3 cellular contexts compared by ENCODE assay signal in the genomic region with DNA sequence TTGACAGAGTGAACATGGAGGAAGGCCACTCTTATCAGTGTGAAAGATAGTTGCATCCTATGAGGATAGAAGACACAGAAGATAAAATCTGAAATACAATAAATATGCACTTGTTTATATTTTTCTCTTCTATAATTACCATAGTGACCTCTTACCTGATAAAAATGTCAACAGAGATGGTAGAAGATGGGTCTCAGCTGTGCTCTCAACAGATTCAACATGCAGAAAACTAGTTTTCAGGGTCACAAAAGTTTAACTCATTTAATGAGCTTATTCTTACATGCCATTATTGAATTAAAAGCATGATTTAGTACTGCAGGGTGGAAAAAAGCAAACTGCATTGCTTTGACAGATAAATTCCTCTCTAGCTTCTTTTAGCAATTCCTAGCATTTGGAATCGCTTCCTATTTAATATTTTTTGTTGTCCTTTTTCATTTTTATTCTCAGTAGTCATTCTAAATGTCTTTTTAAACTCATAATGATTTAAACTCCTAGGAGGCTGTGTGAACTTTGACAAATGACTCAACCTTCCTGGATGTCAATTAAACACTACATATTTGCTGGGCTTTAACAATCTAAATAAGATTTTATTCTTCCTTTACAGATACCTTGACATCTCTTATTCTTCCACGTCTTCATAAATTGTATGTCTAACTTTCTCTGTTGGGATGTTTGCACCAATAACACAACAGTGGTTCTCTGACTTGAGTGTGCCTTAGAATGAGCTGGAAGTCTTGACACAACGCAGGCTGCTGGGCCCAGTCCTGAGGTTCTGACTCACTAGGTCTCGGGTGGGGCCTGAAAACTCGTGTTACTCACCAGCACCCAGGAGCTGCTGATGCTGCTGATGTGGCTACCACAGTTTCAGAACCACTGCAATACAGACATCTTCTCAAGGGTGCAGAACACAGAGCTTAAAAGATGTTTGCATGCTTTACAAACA.
TF ChIP-seq lines count a peak whose summit lies in the region.

No MANE protein-coding gene starts in this region.

TF ChIP-seq in A549, 52 proteins besides CTCF, POLR2A, EP300 and RAD21:
- TF ChIP-seq CEBPB (IDR thresholded peaks at IDR 0.05) (no peak), JUN (IDR thresholded peaks at IDR 0.05) (no peak), FOSB (CRISPR knock-in tag; IDR thresholded peaks at IDR 0.05) (no peak)

TF ChIP-seq in endothelial cell of umbilical vein, 7 proteins besides CTCF, POLR2A, EP300 and RAD21:
- TF ChIP-seq POLR2AphosphoS5 (IDR thresholded peaks at IDR 0.05; ENCODE audit: insufficient read depth, low read depth, low read length) (no peak), FOS (IDR thresholded peaks at IDR 0.05; ENCODE audit: borderline replicate concordance, insufficient read depth, low read length) (peak; percentile 23), JUN (IDR thresholded peaks at IDR 0.05; ENCODE audit: borderline replicate concordance, insufficient read depth, insufficient read length, low read depth) (no peak)

TF ChIP-seq in GM23338, 12 proteins besides CTCF, POLR2A, EP300 and RAD21:
- TF ChIP-seq JUNB (IDR thresholded peaks at IDR 0.05; ENCODE audit: unreplicated experiment) (no peak), STAT1 (IDR thresholded peaks at IDR 0.05; ENCODE audit: unreplicated experiment) (no peak), ZNF331 (CRISPR knock-in tag; IDR thresholded peaks at IDR 0.05; ENCODE audit: low read depth) (no peak), NANOG (IDR thresholded peaks at IDR 0.05; ENCODE audit: borderline replicate concordance) (no peak), EZH2phosphoT487 (IDR thresholded peaks at IDR 0.05; ENCODE audit: unreplicated experiment) (no peak), POLR2AphosphoS5 (IDR thresholded peaks at IDR 0.05; ENCODE audit: low read depth) (no peak), CREB1 (CRISPR knock-in tag; IDR thresholded peaks at IDR 0.05; ENCODE audit: low read depth) (no peak), EZH2 (IDR thresholded peaks at IDR 0.05; ENCODE audit: low read depth, unreplicated experiment) (no peak), ZNF114 (CRISPR knock-in tag; IDR thresholded peaks at IDR 0.05) (no peak)
- TF ChIP-seq, protein P1, sequence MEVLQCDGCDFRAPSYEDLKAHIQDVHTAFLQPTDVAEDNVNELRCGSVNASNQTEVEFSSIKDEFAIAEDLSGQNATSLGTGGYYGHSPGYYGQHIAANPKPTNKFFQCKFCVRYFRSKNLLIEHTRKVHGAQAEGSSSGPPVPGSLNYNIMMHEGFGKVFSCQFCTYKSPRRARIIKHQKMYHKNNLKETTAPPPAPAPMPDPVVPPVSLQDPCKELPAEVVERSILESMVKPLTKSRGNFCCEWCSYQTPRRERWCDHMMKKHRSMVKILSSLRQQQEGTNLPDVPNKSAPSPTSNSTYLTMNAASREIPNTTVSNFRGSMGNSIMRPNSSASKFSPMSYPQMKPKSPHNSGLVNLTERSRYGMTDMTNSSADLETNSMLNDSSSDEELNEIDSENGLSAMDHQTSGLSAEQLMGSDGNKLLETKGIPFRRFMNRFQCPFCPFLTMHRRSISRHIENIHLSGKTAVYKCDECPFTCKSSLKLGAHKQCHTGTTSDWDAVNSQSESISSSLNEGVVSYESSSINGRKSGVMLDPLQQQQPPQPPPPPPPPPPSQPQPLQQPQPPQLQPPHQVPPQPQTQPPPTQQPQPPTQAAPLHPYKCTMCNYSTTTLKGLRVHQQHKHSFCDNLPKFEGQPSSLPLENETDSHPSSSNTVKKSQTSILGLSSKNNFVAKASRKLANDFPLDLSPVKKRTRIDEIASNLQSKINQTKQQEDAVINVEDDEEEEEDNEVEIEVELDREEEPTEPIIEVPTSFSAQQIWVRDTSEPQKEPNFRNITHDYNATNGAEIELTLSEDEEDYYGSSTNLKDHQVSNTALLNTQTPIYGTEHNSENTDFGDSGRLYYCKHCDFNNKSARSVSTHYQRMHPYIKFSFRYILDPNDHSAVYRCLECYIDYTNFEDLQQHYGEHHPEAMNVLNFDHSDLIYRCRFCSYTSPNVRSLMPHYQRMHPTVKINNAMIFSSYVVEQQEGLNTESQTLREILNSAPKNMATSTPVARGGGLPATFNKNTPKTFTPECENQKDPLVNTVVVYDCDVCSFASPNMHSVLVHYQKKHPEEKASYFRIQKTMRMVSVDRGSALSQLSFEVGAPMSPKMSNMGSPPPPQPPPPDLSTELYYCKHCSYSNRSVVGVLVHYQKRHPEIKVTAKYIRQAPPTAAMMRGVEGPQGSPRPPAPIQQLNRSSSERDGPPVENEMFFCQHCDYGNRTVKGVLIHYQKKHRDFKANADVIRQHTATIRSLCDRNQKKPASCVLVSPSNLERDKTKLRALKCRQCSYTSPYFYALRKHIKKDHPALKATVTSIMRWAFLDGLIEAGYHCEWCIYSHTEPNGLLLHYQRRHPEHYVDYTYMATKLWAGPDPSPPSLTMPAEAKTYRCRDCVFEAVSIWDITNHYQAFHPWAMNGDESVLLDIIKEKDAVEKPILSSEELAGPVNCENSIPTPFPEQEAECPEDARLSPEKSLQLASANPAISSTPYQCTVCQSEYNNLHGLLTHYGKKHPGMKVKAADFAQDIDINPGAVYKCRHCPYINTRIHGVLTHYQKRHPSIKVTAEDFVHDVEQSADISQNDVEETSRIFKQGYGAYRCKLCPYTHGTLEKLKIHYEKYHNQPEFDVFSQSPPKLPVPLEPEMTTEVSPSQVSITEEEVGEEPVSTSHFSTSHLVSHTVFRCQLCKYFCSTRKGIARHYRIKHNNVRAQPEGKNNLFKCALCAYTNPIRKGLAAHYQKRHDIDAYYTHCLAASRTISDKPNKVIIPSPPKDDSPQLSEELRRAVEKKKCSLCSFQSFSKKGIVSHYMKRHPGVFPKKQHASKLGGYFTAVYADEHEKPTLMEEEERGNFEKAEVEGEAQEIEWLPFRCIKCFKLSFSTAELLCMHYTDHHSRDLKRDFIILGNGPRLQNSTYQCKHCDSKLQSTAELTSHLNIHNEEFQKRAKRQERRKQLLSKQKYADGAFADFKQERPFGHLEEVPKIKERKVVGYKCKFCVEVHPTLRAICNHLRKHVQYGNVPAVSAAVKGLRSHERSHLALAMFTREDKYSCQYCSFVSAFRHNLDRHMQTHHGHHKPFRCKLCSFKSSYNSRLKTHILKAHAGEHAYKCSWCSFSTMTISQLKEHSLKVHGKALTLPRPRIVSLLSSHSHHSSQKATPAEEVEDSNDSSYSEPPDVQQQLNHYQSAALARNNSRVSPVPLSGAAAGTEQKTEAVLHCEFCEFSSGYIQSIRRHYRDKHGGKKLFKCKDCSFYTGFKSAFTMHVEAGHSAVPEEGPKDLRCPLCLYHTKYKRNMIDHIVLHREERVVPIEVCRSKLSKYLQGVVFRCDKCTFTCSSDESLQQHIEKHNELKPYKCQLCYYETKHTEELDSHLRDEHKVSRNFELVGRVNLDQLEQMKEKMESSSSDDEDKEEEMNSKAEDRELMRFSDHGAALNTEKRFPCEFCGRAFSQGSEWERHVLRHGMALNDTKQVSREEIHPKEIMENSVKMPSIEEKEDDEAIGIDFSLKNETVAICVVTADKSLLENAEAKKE (CRISPR knock-in tag; IDR thresholded peaks at IDR 0.05) = no peak
- TF ChIP-seq, protein P2, sequence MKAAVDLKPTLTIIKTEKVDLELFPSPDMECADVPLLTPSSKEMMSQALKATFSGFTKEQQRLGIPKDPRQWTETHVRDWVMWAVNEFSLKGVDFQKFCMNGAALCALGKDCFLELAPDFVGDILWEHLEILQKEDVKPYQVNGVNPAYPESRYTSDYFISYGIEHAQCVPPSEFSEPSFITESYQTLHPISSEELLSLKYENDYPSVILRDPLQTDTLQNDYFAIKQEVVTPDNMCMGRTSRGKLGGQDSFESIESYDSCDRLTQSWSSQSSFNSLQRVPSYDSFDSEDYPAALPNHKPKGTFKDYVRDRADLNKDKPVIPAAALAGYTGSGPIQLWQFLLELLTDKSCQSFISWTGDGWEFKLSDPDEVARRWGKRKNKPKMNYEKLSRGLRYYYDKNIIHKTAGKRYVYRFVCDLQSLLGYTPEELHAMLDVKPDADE (IDR thresholded peaks at IDR 0.05) = no peak
- TF ChIP-seq, protein P3, sequence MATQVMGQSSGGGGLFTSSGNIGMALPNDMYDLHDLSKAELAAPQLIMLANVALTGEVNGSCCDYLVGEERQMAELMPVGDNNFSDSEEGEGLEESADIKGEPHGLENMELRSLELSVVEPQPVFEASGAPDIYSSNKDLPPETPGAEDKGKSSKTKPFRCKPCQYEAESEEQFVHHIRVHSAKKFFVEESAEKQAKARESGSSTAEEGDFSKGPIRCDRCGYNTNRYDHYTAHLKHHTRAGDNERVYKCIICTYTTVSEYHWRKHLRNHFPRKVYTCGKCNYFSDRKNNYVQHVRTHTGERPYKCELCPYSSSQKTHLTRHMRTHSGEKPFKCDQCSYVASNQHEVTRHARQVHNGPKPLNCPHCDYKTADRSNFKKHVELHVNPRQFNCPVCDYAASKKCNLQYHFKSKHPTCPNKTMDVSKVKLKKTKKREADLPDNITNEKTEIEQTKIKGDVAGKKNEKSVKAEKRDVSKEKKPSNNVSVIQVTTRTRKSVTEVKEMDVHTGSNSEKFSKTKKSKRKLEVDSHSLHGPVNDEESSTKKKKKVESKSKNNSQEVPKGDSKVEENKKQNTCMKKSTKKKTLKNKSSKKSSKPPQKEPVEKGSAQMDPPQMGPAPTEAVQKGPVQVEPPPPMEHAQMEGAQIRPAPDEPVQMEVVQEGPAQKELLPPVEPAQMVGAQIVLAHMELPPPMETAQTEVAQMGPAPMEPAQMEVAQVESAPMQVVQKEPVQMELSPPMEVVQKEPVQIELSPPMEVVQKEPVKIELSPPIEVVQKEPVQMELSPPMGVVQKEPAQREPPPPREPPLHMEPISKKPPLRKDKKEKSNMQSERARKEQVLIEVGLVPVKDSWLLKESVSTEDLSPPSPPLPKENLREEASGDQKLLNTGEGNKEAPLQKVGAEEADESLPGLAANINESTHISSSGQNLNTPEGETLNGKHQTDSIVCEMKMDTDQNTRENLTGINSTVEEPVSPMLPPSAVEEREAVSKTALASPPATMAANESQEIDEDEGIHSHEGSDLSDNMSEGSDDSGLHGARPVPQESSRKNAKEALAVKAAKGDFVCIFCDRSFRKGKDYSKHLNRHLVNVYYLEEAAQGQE (IDR thresholded peaks at IDR 0.05; ENCODE audit: unreplicated experiment) = no peak
TF ChIP-seq in GM23338: peak in this region for 0.
